In the genomic region with DNA sequence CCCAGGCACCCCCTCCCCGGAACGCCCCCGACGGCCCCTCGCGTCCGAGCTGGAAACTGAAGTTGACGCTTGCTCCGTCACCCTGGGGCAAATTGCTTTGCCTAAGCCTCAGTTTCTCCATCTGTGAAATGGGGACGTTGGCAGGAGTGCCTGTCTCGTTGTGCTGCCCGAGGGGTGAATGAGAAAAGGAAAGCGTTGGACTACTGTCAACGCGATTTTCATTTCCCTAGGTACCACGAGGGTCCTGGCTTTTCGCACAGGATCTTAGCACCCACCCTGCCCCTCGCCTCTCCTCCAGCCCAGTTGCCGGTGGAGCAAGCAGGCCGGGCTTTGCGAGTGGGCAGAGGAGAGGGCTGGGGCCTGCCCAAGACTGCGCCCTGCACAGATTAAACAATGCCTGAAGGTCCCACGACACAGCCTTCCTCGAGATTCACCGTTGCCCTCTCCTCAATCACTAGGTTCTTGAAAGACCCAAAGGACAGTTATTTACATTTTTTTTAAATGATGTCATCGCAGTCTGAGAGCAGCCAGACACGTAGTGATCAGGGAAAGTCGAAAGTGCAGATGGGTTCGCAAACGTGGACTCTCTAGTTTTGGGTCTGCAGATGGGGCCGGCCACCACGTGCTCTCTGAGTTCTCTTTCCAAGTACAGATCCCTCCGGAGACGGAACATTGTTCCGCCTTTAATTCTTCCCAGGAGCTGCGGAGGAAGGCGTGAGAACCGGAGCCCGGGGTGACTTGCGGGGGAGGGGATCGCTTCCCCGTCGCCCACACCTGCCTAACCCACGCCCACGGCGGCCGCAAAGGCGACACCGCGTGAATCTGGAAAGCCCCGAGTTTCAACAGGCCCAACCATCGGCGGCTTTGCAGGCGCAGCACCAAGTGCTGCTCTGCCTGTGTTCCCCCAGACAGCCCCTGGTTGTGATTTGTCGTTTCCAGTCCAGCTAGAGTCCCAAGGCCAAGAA, we compare ENCODE assay signal across 8 cellular contexts. TPM values are rescaled to one million over a fixed set of nuclear protein-coding genes. Genes with fewer than 3 reads are reported as not detected.
DNase-seq lines count a peak whose midpoint lies in the region; ATAC-seq, FAIRE-seq and TF ChIP-seq lines count a peak whose summit lies in the region.

No MANE protein-coding gene starts in this region.

- intact Hi-C loops in GM12878 (cut with micrococcal nuclease; ENCODE audit: unreplicated experiment): loop anchor here (1.0 to 2.0 kb wide), 3 partner anchors 17 to 68 kb away; no protein-coding TSS in a partner anchor

- H3K4me3 Mint-ChIP-seq in T-helper 17 cell: peak overlapping the region; percentile 88

- in situ Hi-C loops in GM12878 (cut with MboI): loop anchor here (5.0 kb wide), 1 partner anchor 70 kb away; no protein-coding TSS in a partner anchor

- ATAC-seq in GM18517 (IDR thresholded peaks at IDR 0.05; ENCODE audit: unreplicated experiment): peak; percentile 65
- peak; percentile 54 for ATAC-seq in HG02973 (IDR thresholded peaks at IDR 0.05; ENCODE audit: unreplicated experiment)
- peak; percentile 81 for ATAC-seq in T-helper 17 cell
- peak; percentile 74 for ATAC-seq in GM12878

- peak overlapping the region; percentile 86 for H2AFZ ChIP-seq in GM12878 (ENCODE audit: control insufficient read depth, low read depth, low read length)

- no peaks in the 10 kb centered on the region for H3K27me3 ChIP-seq in GM12878 (replicated peaks in 1 of 2; ENCODE audit: control insufficient read depth in 2 of 2, insufficient read depth in 2 of 2, low read length in 1 of 2)

- peak overlapping the region; percentile 47; the same call in 1 of the 2 replicates for H3K4me3 ChIP-seq in GM12878

- H3K9ac ChIP-seq in GM12878 (ENCODE audit: control insufficient read depth, insufficient read depth, low read length): peak overlapping the region; percentile 83

- H3K27ac Mint-ChIP-seq in T-helper 17 cell: no peak overlapping the region

- peak; percentile 87 to 91 for TF ChIP-seq EP300 in GM12878 (IDR thresholded peaks at IDR 0.05; ENCODE audit: borderline replicate concordance in 1 of 2, control insufficient read depth in 1 of 2, low read depth in 2 of 2, low read length in 2 of 2)

- no peaks in the 10 kb centered on the region for H4K20me1 ChIP-seq in GM12878 (ENCODE audit: control insufficient read depth, insufficient read depth)

- peaks cover 82% of the 10 kb centered on the region for H3K4me1 ChIP-seq in GM12878 (ENCODE audit: control insufficient read depth, insufficient read depth, low read length)

- 1% methylated on average over 52 of the region's 55 CpGs for WGBS in GM12878 (ENCODE audit: insufficient coverage, insufficient replicate concordance, low lambda C conversion rate, missing lambda C conversion rate)

- POLR2A ChIA-PET in GM12878 (lab: Charles Lee): interaction anchor here (0.8 to 1.4 kb wide), 4 partner anchors 15 to 72 kb away, joined by 3 to 4 read pairs (median 3); no protein-coding TSS in a partner anchor

- peaks cover 56% of the 10 kb centered on the region for H3K4me1 Mint-ChIP-seq in T-helper 17 cell

- H3K9me3 ChIP-seq in T-helper 17 cell (ENCODE audit: control insufficient read depth, low read length, poor library complexity, severe bottlenecking) (no peaks in the 10 kb centered on the region), GM12878 (replicated peaks; ENCODE audit: control insufficient read depth, insufficient read depth, low read length) (no peaks in the 10 kb centered on the region; the same call in 2 of the 3 replicates)

- no peak for TF ChIP-seq RAD21 in GM12878 (IDR thresholded peaks at IDR 0.05; ENCODE audit: insufficient read depth, low read depth, low read length)

- TSS peak; percentile 86 for BruUV-seq in GM12878 (replicated peaks; lab: Mats Ljungman, UMichigan)

- no peaks in the 10 kb centered on the region for H3K36me3 Mint-ChIP-seq in T-helper 17 cell (ENCODE audit: low read depth)

- DNase-seq in T-helper 17 cell (peak; percentile 88 to 93 (median 93)), GM12878 (ENCODE audit: low read depth, low spot score) (peak; percentile 82), islet precursor cell (peak; percentile 94), AML-193 (lab: John Stamatoyannopoulos, UW) (no peak), globus pallidus (ENCODE audit: low spot score) (no peak)
- peak; percentile 61 to 74 (median 65) for DNase-seq in stimulated activated CD4-positive, alpha-beta T cell treated with anti-CD3 and anti-CD28 coated beads, Interleukin-1b, Interleukin-23, amount 100 ng/mL, for 24 hours (ENCODE audit: low read depth in 4 of 4, low spot score in 1 of 4)

- H3K36me3 ChIP-seq in GM12878 (ENCODE audit: control insufficient read depth in 2 of 2, insufficient read depth in 2 of 2, low read length in 1 of 2): no peaks in the 10 kb centered on the region

- TF ChIP-seq CTCF in GM12878 (IDR thresholded peaks at IDR 0.05 in 2 of 3, conservative IDR thresholded peaks at IDR 0.05 in 1 of 3; ENCODE audit: control insufficient read depth in 2 of 3, extremely low read depth in 1 of 3, insufficient read depth in 1 of 3, low read depth in 3 of 3, low read length in 3 of 3): no peak

- peak; percentile 71 for TF ChIP-seq POLR2A in GM12878 (IDR thresholded peaks at IDR 0.05; ENCODE audit: low read depth, low read length)

- no peaks in the 10 kb centered on the region for H3K27me3 Mint-ChIP-seq in T-helper 17 cell

- H3K27ac ChIP-seq in GM12878 (ENCODE audit: control insufficient read depth, insufficient read depth): peak overlapping the region; percentile 94

- RAD21 ChIA-PET in GM12878 (lab: Charles Lee; ENCODE audit: unreplicated experiment): interaction anchor here (1.0 to 6.5 kb wide), 4 partner anchors 26 to 93 kb away, joined by 4 to 39 read pairs (median 4); no protein-coding TSS in a partner anchor

- SMC1A ChIA-PET in GM12878 (lab: Charles Lee; ENCODE audit: uncharacterized antibody, unreplicated experiment): interaction anchor here (1.2 to 7.2 kb wide), 5 partner anchors 24 to 111 kb away, joined by 3 to 87 read pairs (median 40); no protein-coding TSS in a partner anchor

- peak overlapping the region; percentile 94 for H3K4me2 ChIP-seq in GM12878 (ENCODE audit: control insufficient read depth, insufficient read depth)

- FAIRE-seq in GM12878 (lab: Jason Lieb, UNC): no peak

- peaks cover 2% of the 10 kb centered on the region; the same call in 1 of the 2 replicates for H3K79me2 ChIP-seq in GM12878 (ENCODE audit: control insufficient read depth, insufficient read depth, low read length)

- CTCF ChIA-PET in GM12878 (lab: Yijun Ruan, JAX): interaction anchor here (0.8 to 1.7 kb wide), 5 partner anchors 10 to 94 kb away, joined by 3 to 7 read pairs (median 3); no protein-coding TSS in a partner anchor

TF ChIP-seq in GM12878, 131 proteins besides CTCF, POLR2A, EP300 and RAD21 (continues in another document):
- peak in 1 of 2 experiments; percentile 86; a peak in 1 of 4 replicates for TF ChIP-seq ETV6 (conservative IDR thresholded peaks at IDR 0.05 in 1 of 2, IDR thresholded peaks at IDR 0.05 in 1 of 2; ENCODE audit: borderline replicate concordance in 1 of 2, low read depth in 1 of 2)
- TF ChIP-seq, protein P1, sequence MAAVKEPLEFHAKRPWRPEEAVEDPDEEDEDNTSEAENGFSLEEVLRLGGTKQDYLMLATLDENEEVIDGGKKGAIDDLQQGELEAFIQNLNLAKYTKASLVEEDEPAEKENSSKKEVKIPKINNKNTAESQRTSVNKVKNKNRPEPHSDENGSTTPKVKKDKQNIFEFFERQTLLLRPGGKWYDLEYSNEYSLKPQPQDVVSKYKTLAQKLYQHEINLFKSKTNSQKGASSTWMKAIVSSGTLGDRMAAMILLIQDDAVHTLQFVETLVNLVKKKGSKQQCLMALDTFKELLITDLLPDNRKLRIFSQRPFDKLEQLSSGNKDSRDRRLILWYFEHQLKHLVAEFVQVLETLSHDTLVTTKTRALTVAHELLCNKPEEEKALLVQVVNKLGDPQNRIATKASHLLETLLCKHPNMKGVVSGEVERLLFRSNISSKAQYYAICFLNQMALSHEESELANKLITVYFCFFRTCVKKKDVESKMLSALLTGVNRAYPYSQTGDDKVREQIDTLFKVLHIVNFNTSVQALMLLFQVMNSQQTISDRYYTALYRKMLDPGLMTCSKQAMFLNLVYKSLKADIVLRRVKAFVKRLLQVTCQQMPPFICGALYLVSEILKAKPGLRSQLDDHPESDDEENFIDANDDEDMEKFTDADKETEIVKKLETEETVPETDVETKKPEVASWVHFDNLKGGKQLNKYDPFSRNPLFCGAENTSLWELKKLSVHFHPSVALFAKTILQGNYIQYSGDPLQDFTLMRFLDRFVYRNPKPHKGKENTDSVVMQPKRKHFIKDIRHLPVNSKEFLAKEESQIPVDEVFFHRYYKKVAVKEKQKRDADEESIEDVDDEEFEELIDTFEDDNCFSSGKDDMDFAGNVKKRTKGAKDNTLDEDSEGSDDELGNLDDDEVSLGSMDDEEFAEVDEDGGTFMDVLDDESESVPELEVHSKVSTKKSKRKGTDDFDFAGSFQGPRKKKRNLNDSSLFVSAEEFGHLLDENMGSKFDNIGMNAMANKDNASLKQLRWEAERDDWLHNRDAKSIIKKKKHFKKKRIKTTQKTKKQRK (IDR thresholded peaks at IDR 0.05; ENCODE audit: low read depth, low read length): no peak
- TF ChIP-seq CHD2 (IDR thresholded peaks at IDR 0.05; ENCODE audit: borderline replicate concordance, low read depth, low read length): peak; percentile 81; the same call in 1 of the 2 replicates
- TF ChIP-seq IRF4 (IDR thresholded peaks at IDR 0.05; ENCODE audit: low read depth, low read length): 0 out of 2 replicates have a peak, but pooled peaks have one; percentile 36
- peak; percentile 96 for TF ChIP-seq PAX5 (IDR thresholded peaks at IDR 0.05; ENCODE audit: borderline replicate concordance, low read depth, low read length)
- TF ChIP-seq KAT2A (conservative IDR thresholded peaks at IDR 0.05; ENCODE audit: control insufficient read depth, low read depth, low read length): no peak

RNA-seq across cellular contexts. Expression of a gene that starts 54.1 kb away (rescaled TPM):
- total RNA-seq in T-helper 17 cell: 1 to 10 TPM in 1 of 2 donors, under 1 TPM in 1; 0.87 to 1.2 TPM
- not detected in 2 replicates for total RNA-seq in GM12878 (2013; cell fraction: nucleolus; rRNA removed)
- total RNA-seq in GM12878 (2014; rRNA removed): 4.9 and 5.9 TPM in 2 replicates
- 4.2 and 5.2 TPM in 2 replicates for total RNA-seq in GM12878 (2014; rRNA removed; fragmentation: Illumina TruSeq; extraction: Trizol)
- total RNA-seq in GM12878 (2021): 4.3 TPM in 2 replicates
- polyA plus RNA-seq in GM12878 (2011; ENCODE audit: low read depth): 1.6 TPM
- 0.24 TPM in 1 of 2 replicates, not detected in the other for polyA plus RNA-seq in GM12878 (2011; rRNA removed)
- polyA plus RNA-seq in GM12878 (2011; cell fraction: cytosol; rRNA removed): 0.17 TPM in 1 of 2 replicates, not detected in the other
- polyA plus RNA-seq in GM12878 (2011; cell fraction: nucleus; rRNA removed): 0.46 and 0.51 TPM in 2 replicates
- polyA plus RNA-seq in GM12878 (2012): 1.8 and 3.6 TPM in 2 replicates
- polyA plus RNA-seq in GM12878 (2014; fragmentation: Illumina TruSeq; extraction: Trizol): 4.0 and 5.6 TPM in 2 replicates
- polyA plus RNA-seq in GM12878 (2014; fragmentation: Nextera tagmentation; extraction: Ambion mirVana): under 1 TPM; 0.13 to 0.16 TPM
- polyA plus RNA-seq in GM12878 (2014; rRNA removed): 7.1 and 10.2 TPM in 2 replicates
- polyA plus RNA-seq in GM12878 (2016; fragmentation: Nextera tagmentation; extraction: Ambion mirVana): under 1 TPM; 0.15 to 0.25 TPM
- not detected in 2 replicates for polyA minus RNA-seq in GM12878 (2011; rRNA and poly(A)+ RNA removed)
- polyA minus RNA-seq in GM12878 (2011; cell fraction: cytosol; rRNA and poly(A)+ RNA removed): not detected in 2 replicates
- 0.77 TPM in 1 of 2 replicates, not detected in the other for polyA minus RNA-seq in GM12878 (2011; cell fraction: nucleus; rRNA and poly(A)+ RNA removed)

Comparison
In these comparisons a context has a peak if more than half of its experiments do, and no peak if none do; other contexts are left out.
1. DNase-seq: peak in T-helper 17 cell (3 of 3), GM12878 (single experiment), islet precursor cell (single experiment) and stimulated activated CD4-positive, alpha-beta T cell treated with anti-CD3 and anti-CD28 coated beads, Interleukin-1b, Interleukin-23, amount 100 ng/mL, for 24 hours (4 of 4); none in AML-193 (0 of 2) and globus pallidus (single experiment).
2. Peak in every context shown above with its lines, with median percentiles within 50 percentile points of each other: ATAC-seq.